In genomic region chr17:64198711-64199110, GRCh38 we compare ENCODE assay signal across 34 cellular contexts.
"Had no signal": no experiment of that assay in that cellular context is flagged by ENCODE, and none has a peak within 500 bp of the region (broad histone marks: within the 10 kb centered on the region; RNA-seq: fewer than 3 reads in every experiment).

No MANE protein-coding gene starts in this region.

- H3K27ac ChIP-seq: KMS-11 had no signal

- DNase-seq: Karpas-422, Kasumi-1, KG1, MG63, MM.1S, MV-4-11, NCI-H1048, NCI-H1092, NCI-H1092 treated with DMSO at 0.1 percent for 48 hours, NCI-H1105, NCI-H1105 treated with DMSO at 0.1 percent for 48 hours, NCI-H1417, NCI-H1417 treated with DMSO at 0.1 percent for 48 hours, NCI-H1436, NCI-H1436 treated with DMSO at 0.1 percent for 48 hours, NCI-H146, NCI-H1694, NCI-H1694 treated with DMSO at 0.1 percent for 48 hours, NCI-H187, NCI-H187 treated with DMSO at 0.1 percent for 48 hours, NCI-H1930, NCI-H2029, NCI-H2029 treated with DMSO at 0.1 percent for 48 hours, NCI-H2081, NCI-H2081 treated with DMSO at 0.1 percent for 48 hours, NCI-H2107, NCI-H2171, NCI-H2171 treated with DMSO at 0.1 percent for 48 hours, NCI-H2227 treated with DMSO at 0.1 percent for 48 hours, NCI-H226, NCI-H345, NCI-H446, NCI-H446 treated with DMSO at 0.1 percent for 48 hours had no signal

- H3K36me3 ChIP-seq: MG63 had no signal

- H3K9ac ChIP-seq: KMS-11 had no signal

- H3K4me3 ChIP-seq: MG63 had no signal

- H3K4me2 ChIP-seq: KMS-11 had no signal

- H3K27me3 ChIP-seq: MG63 had no signal
